ENCODE assay signal across 1 cellular context in genomic region chr2:219206442-219207253, GRCh38.
TF ChIP-seq lines count a peak whose summit lies in the region.

Gene ZFAND2B, plus strand, starts transcription at chr2:219206782. Its CDS starts 206 bp downstream, at chr2:219206988.

TF ChIP-seq in HepG2, 621 proteins besides CTCF, POLR2A, EP300 and RAD21 (continued from another document and continues in another):
- TF ChIP-seq GMEB1 (CRISPR knock-in tag; IDR thresholded peaks at IDR 0.05; ENCODE audit: borderline replicate concordance), result peak; percentile 96
- peak; percentile 87 for TF ChIP-seq CHCHD3 (CRISPR knock-in tag; IDR thresholded peaks at IDR 0.05)
- TF ChIP-seq PHF5A (CRISPR knock-in tag; IDR thresholded peaks at IDR 0.05; ENCODE audit: low read depth, unreplicated experiment), result no peak
- no peak for TF ChIP-seq FOXP4 (CRISPR knock-in tag; IDR thresholded peaks at IDR 0.05)
- no peak for TF ChIP-seq SIX1 (CRISPR knock-in tag; IDR thresholded peaks at IDR 0.05; ENCODE audit: borderline replicate concordance)
- TF ChIP-seq TOPORS (CRISPR knock-in tag; IDR thresholded peaks at IDR 0.05), result peak; percentile 88
- no peak for TF ChIP-seq TCF7L2 (IDR thresholded peaks at IDR 0.05; ENCODE audit: low read depth, low read length)
- TF ChIP-seq ISX (CRISPR knock-in tag; conservative IDR thresholded peaks at IDR 0.05), result no peak
- TF ChIP-seq TCF12 (IDR thresholded peaks at IDR 0.05), result no peak
- TF ChIP-seq TCF12 (CRISPR knock-in tag; IDR thresholded peaks at IDR 0.05), result peak; percentile 82; the same call in 1 of the 2 replicates
- peak; percentile 83 for TF ChIP-seq HNRNPK (IDR thresholded peaks at IDR 0.05; ENCODE audit: low read depth, low read length, poor library complexity, severe bottlenecking)
- TF ChIP-seq ZFP36L1 (CRISPR knock-in tag; IDR thresholded peaks at IDR 0.05), result no peak
- no peak for TF ChIP-seq ATM (IDR thresholded peaks at IDR 0.05; ENCODE audit: borderline replicate concordance)
- TF ChIP-seq SMARCE1 (IDR thresholded peaks at IDR 0.05; ENCODE audit: borderline replicate concordance), result no peak
- no peak; the same call in 1 of the 2 replicates for TF ChIP-seq STAT6 (CRISPR knock-in tag; IDR thresholded peaks at IDR 0.05; ENCODE audit: borderline replicate concordance)
- no peak for TF ChIP-seq ZBED4 (CRISPR knock-in tag; IDR thresholded peaks at IDR 0.05; ENCODE audit: borderline replicate concordance)
- TF ChIP-seq HNF1A (IDR thresholded peaks at IDR 0.05; ENCODE audit: low read depth), result no peak
- peak; percentile 40; the same call in 1 of the 2 replicates for TF ChIP-seq HNF1A (CRISPR knock-in tag; IDR thresholded peaks at IDR 0.05; ENCODE audit: borderline replicate concordance)
- TF ChIP-seq PRDM10 (CRISPR knock-in tag; IDR thresholded peaks at IDR 0.05; ENCODE audit: low read depth), result peak; percentile 71; the same call in 1 of the 2 replicates
- TF ChIP-seq IKZF4 (CRISPR knock-in tag; IDR thresholded peaks at IDR 0.05; ENCODE audit: borderline replicate concordance, low read depth, not compliant biosample characterization), result no peak
- TF ChIP-seq ARNT2 (CRISPR knock-in tag; IDR thresholded peaks at IDR 0.05; ENCODE audit: low read depth), result peak; percentile 97
- peak; percentile 83; the same call in 1 of the 2 replicates for TF ChIP-seq IKZF5 (CRISPR knock-in tag; IDR thresholded peaks at IDR 0.05)
- TF ChIP-seq GPN1 (CRISPR knock-in tag; IDR thresholded peaks at IDR 0.05; ENCODE audit: borderline replicate concordance), result peak; percentile 10; the same call in 1 of the 2 replicates
- peak; percentile 3; the same call in 1 of the 2 replicates for TF ChIP-seq ZSCAN29 (CRISPR knock-in tag; conservative IDR thresholded peaks at IDR 0.05)
- no peak for TF ChIP-seq MIXL1 (CRISPR knock-in tag; IDR thresholded peaks at IDR 0.05)
- no peak for TF ChIP-seq SETDB1 (CRISPR knock-in tag; IDR thresholded peaks at IDR 0.05; ENCODE audit: borderline replicate concordance)
- TF ChIP-seq IRX3 (CRISPR knock-in tag; IDR thresholded peaks at IDR 0.05; ENCODE audit: borderline replicate concordance, low read depth), result peak; percentile 88; the same call in 1 of the 2 replicates
- 0 out of 2 replicates have a peak, but pooled peaks have one; percentile 46 for TF ChIP-seq SRF (IDR thresholded peaks at IDR 0.05; ENCODE audit: low read depth, low read length)
- TF ChIP-seq ZNF704 (CRISPR knock-in tag; IDR thresholded peaks at IDR 0.05; ENCODE audit: borderline replicate concordance), result no peak; the same call in 1 of the 2 replicates
- TF ChIP-seq ZBTB2 (CRISPR knock-in tag; IDR thresholded peaks at IDR 0.05; ENCODE audit: low read depth), result peak; percentile 88
- no peak for TF ChIP-seq SIN3B (IDR thresholded peaks at IDR 0.05; ENCODE audit: low read length)
- TF ChIP-seq SATB2 (CRISPR knock-in tag; IDR thresholded peaks at IDR 0.05), result 0 out of 2 replicates have a peak, but pooled peaks have one; percentile 35
- TF ChIP-seq ZNF614 (CRISPR knock-in tag; IDR thresholded peaks at IDR 0.05; ENCODE audit: borderline replicate concordance), result peak; percentile 70; the same call in 1 of the 2 replicates
- TF ChIP-seq SP4 (CRISPR knock-in tag; IDR thresholded peaks at IDR 0.05), result peak; percentile 60; the same call in 1 of the 2 replicates
